Comparison of ENCODE assay signal across 13 cellular contexts in the genomic region with DNA sequence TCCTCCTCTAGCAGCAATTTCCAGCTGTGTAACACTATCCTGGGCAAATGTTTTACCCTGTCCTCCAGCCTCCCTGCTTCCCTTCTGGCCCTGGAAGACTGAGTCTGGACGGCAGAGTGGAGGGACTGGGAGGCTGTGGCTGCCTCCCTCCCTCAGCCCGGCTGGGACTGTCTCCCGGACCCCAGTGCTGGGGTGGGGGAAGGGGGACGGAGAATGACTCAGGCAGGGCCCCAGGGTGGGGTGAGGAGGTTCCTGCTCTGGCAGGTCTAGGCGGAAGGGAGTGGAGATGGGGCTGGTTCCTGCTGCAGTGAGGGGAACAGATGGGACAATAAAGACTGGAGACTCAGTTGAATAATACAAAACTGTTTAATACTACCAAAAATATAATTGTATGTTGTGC. TPM values are rescaled to one million over a fixed set of nuclear protein-coding genes. Genes with fewer than 3 reads are reported as not detected.
A peak's percentile ranks its signal among the peaks of the same experiment; 100 is the strongest.
DNase-seq lines count a peak whose midpoint lies in the region; ATAC-seq and TF ChIP-seq lines count a peak whose summit lies in the region.
"Had no signal": no experiment of that assay in that cellular context is flagged by ENCODE, and none has a peak within 500 bp of the region (broad histone marks: within the 10 kb centered on the region; RNA-seq: fewer than 3 reads in every experiment).

No MANE protein-coding gene starts in this region.

- no peak overlapping the region for H3K9ac ChIP-seq in iPS-15b (ENCODE audit: low read depth, low read length)

- POLR2A ChIA-PET in activated CD4-positive, alpha-beta memory T cell treated with anti-CD3 and anti-CD28 coated beads, Interleukin-2, amount 10 ng/mL, durations not matched to agents 7 days and 5 days (lab: Charles Lee) = interaction anchor here (5.1 to 8.7 kb wide), 2 partner anchors 15 to 99 kb away, joined by 129 to 169 read pairs; a partner anchor contains a TSS
- POLR2A ChIA-PET in activated CD4-positive, alpha-beta memory T cell treated with anti-CD3 and anti-CD28 coated beads for 36 hours (lab: Charles Lee) = no interaction called here
- POLR2A ChIA-PET in WTC11 (lab: Charles Lee) = interaction anchor here (4.6 kb wide), 1 partner anchor 100 kb away, joined by 41 read pairs; a partner anchor contains a TSS

- H3K4me3 Mint-ChIP-seq in activated CD4-positive, alpha-beta memory T cell treated with anti-CD3 and anti-CD28 coated beads, Interleukin-2, amount 10 ng/mL, durations not matched to agents 7 days and 5 days = no peak overlapping the region
- H3K4me3 Mint-ChIP-seq in activated CD4-positive, alpha-beta memory T cell treated with anti-CD3 and anti-CD28 coated beads for 36 hours = no peak overlapping the region
- H3K4me3 Mint-ChIP-seq in WTC11 = peak overlapping the region; percentile 70

- ATAC-seq in WTC11 (no peak), HG02610 (IDR thresholded peaks at IDR 0.05; ENCODE audit: unreplicated experiment) (no peak), HG03159 (IDR thresholded peaks at IDR 0.05; ENCODE audit: unreplicated experiment) (no peak)

- H3K27me3 ChIP-seq in iPS-15b (ENCODE audit: control insufficient read depth, insufficient read depth, low read length) (no peaks in the 10 kb centered on the region), thymus (ENCODE audit: control insufficient read depth, insufficient read depth) (no peaks in the 10 kb centered on the region)
- H3K27me3 ChIP-seq: ovary had no signal

- H3K4me3 ChIP-seq in iPS-15b (ENCODE audit: low read depth, low read length) (peak overlapping the region; percentile 73), thymus (ENCODE audit: low read length) (no peak overlapping the region)

- peaks cover 32% of the 10 kb centered on the region for H3K36me3 ChIP-seq in iPS-15b (ENCODE audit: control insufficient read depth, insufficient read depth, low read length)
- H3K36me3 ChIP-seq in thymus (ENCODE audit: control insufficient read depth, insufficient read depth) = peaks cover 47% of the 10 kb centered on the region
- H3K36me3 ChIP-seq: ovary had no signal

- peaks cover 28% of the 10 kb centered on the region for H3K4me1 Mint-ChIP-seq in activated CD4-positive, alpha-beta memory T cell treated with anti-CD3 and anti-CD28 coated beads, Interleukin-2, amount 10 ng/mL, durations not matched to agents 7 days and 5 days
- peaks cover 17% of the 10 kb centered on the region for H3K4me1 Mint-ChIP-seq in activated CD4-positive, alpha-beta memory T cell treated with anti-CD3 and anti-CD28 coated beads for 36 hours (ENCODE audit: low read depth)
- peaks cover 43% of the 10 kb centered on the region for H3K4me1 Mint-ChIP-seq in WTC11

- no peak for DNase-seq in activated CD4-positive, alpha-beta memory T cell treated with anti-CD3 and anti-CD28 coated beads, Interleukin-2, amount 10 ng/mL, durations not matched to agents 7 days and 5 days
- DNase-seq in activated CD4-positive, alpha-beta memory T cell treated with anti-CD3 and anti-CD28 coated beads for 36 hours = no peak
- no peak for DNase-seq in WTC11 (ENCODE audit: low spot score)
- DNase-seq in effector CD8-positive, alpha-beta T cell (lab: John Stamatoyannopoulos, UW) = no peak
- DNase-seq: activated CD4-positive, alpha-beta T cell treated with anti-CD3 and anti-CD28 coated beads, Interleukin-2, amount 50 U/mL, for 1 hour; hippocampal formation; NCI-H1436 treated with DMSO at 0.1 percent for 48 hours; RPMI8226 had no signal

- no peaks in the 10 kb centered on the region for H3K9me3 Mint-ChIP-seq in activated CD4-positive, alpha-beta memory T cell treated with anti-CD3 and anti-CD28 coated beads, Interleukin-2, amount 10 ng/mL, durations not matched to agents 7 days and 5 days
- no peaks in the 10 kb centered on the region for H3K9me3 Mint-ChIP-seq in activated CD4-positive, alpha-beta memory T cell treated with anti-CD3 and anti-CD28 coated beads for 36 hours
- no peaks in the 10 kb centered on the region for H3K9me3 Mint-ChIP-seq in WTC11

- peak overlapping the region; percentile 35 for H3K27ac Mint-ChIP-seq in activated CD4-positive, alpha-beta memory T cell treated with anti-CD3 and anti-CD28 coated beads, Interleukin-2, amount 10 ng/mL, durations not matched to agents 7 days and 5 days
- H3K27ac Mint-ChIP-seq in activated CD4-positive, alpha-beta memory T cell treated with anti-CD3 and anti-CD28 coated beads for 36 hours = no peak overlapping the region
- peak overlapping the region; percentile 32; the same call in 1 of the 2 replicates for H3K27ac Mint-ChIP-seq in WTC11

- intact Hi-C loops in activated CD4-positive, alpha-beta memory T cell treated with anti-CD3 and anti-CD28 coated beads for 36 hours (cut with micrococcal nuclease) = no loop called here

- no peaks in the 10 kb centered on the region for H3K9me3 ChIP-seq in iPS-15b (ENCODE audit: control insufficient read depth, insufficient read depth, low read length)
- H3K9me3 ChIP-seq in thymus (ENCODE audit: control insufficient read depth) = no peaks in the 10 kb centered on the region
- H3K9me3 ChIP-seq: ovary had no signal

- no peak for TF ChIP-seq CTCF in WTC11 (IDR thresholded peaks at IDR 0.05)

- no peaks in the 10 kb centered on the region for H3K27me3 Mint-ChIP-seq in activated CD4-positive, alpha-beta memory T cell treated with anti-CD3 and anti-CD28 coated beads, Interleukin-2, amount 10 ng/mL, durations not matched to agents 7 days and 5 days
- no peaks in the 10 kb centered on the region for H3K27me3 Mint-ChIP-seq in activated CD4-positive, alpha-beta memory T cell treated with anti-CD3 and anti-CD28 coated beads for 36 hours
- no peaks in the 10 kb centered on the region for H3K27me3 Mint-ChIP-seq in WTC11 (ENCODE audit: low read depth)

- H3K4me1 ChIP-seq in iPS-15b (ENCODE audit: control insufficient read depth, insufficient read depth, low read length) (peaks cover 11% of the 10 kb centered on the region), thymus (ENCODE audit: control insufficient read depth, insufficient read depth, low read length) (peaks cover 9% of the 10 kb centered on the region)

- H3K27ac ChIP-seq in thymus (ENCODE audit: low read depth) = peak overlapping the region; percentile 57

- WGBS in thymus = 86% methylated on average over 5 of the region's 5 CpGs

- CTCF ChIA-PET in activated CD4-positive, alpha-beta memory T cell treated with anti-CD3 and anti-CD28 coated beads, Interleukin-2, amount 10 ng/mL, durations not matched to agents 7 days and 5 days (lab: Charles Lee) = interaction anchor here (1.5 kb wide), 1 partner anchor 232 kb away, joined by 5 read pairs; no protein-coding TSS in a partner anchor
- CTCF ChIA-PET in activated CD4-positive, alpha-beta memory T cell treated with anti-CD3 and anti-CD28 coated beads for 36 hours (lab: Charles Lee) = interaction anchor here (1.3 to 7.7 kb wide), 3 partner anchors 27 to 232 kb away, joined by 5 to 57 read pairs (median 7); a partner anchor contains a TSS
- CTCF ChIA-PET in WTC11 (lab: Charles Lee) = interaction anchor here (0.8 to 4.3 kb wide), 3 partner anchors 28 to 129 kb away, joined by 3 to 61 read pairs (median 15); a partner anchor contains a TSS

- H3K36me3 Mint-ChIP-seq in activated CD4-positive, alpha-beta memory T cell treated with anti-CD3 and anti-CD28 coated beads, Interleukin-2, amount 10 ng/mL, durations not matched to agents 7 days and 5 days (ENCODE audit: low read depth) = peaks cover 44% of the 10 kb centered on the region
- H3K36me3 Mint-ChIP-seq in activated CD4-positive, alpha-beta memory T cell treated with anti-CD3 and anti-CD28 coated beads for 36 hours = peaks cover 23% of the 10 kb centered on the region
- H3K36me3 Mint-ChIP-seq in WTC11 = peaks cover 28% of the 10 kb centered on the region

TF ChIP-seq in WTC11, 78 proteins besides CTCF, POLR2A, EP300 and RAD21:
- TF ChIP-seq SP1 (CRISPR knock-in tag; conservative IDR thresholded peaks at IDR 0.05) = no peak
- no peak for TF ChIP-seq IRF2 (CRISPR knock-in tag; IDR thresholded peaks at IDR 0.05; ENCODE audit: borderline replicate concordance, low read depth)
TF ChIP-seq in WTC11: peak in this region for 0.

RNA-seq across cellular contexts. Expression of a gene that starts 2.1 kb away (rescaled TPM):
- total RNA-seq in activated CD4-positive, alpha-beta memory T cell treated with anti-CD3 and anti-CD28 coated beads, Interleukin-2, amount 10 ng/mL, durations not matched to agents 7 days and 5 days = under 1 TPM; 0.30 to 0.40 TPM
- under 1 TPM in 1 of 2 experiments, not detected in 1; 0.29 TPM for total RNA-seq in activated CD4-positive, alpha-beta memory T cell treated with anti-CD3 and anti-CD28 coated beads for 36 hours
- 15.2 to 19.9 TPM (median 17.5 TPM) in 3 replicates for total RNA-seq in WTC11 (2021)
- 5.2 TPM for polyA plus RNA-seq in thymus

RNA-seq across cellular contexts. Expression of a gene that starts 4.2 kb away (rescaled TPM):
- 10 to 100 TPM; 54.1 to 58.6 TPM for total RNA-seq in activated CD4-positive, alpha-beta memory T cell treated with anti-CD3 and anti-CD28 coated beads, Interleukin-2, amount 10 ng/mL, durations not matched to agents 7 days and 5 days
- 10 to 100 TPM; 52.6 to 52.9 TPM for total RNA-seq in activated CD4-positive, alpha-beta memory T cell treated with anti-CD3 and anti-CD28 coated beads for 36 hours
- 55.3 to 57.7 TPM (median 57.0 TPM) in 3 replicates for total RNA-seq in WTC11 (2021)
- polyA plus RNA-seq in thymus = 48.0 TPM

RNA-seq across cellular contexts. Expression of a gene that starts 8.4 kb away (rescaled TPM):
- 10 to 100 TPM; 34.5 to 36.0 TPM for total RNA-seq in activated CD4-positive, alpha-beta memory T cell treated with anti-CD3 and anti-CD28 coated beads, Interleukin-2, amount 10 ng/mL, durations not matched to agents 7 days and 5 days
- 10 to 100 TPM; 31.5 to 34.1 TPM for total RNA-seq in activated CD4-positive, alpha-beta memory T cell treated with anti-CD3 and anti-CD28 coated beads for 36 hours
- total RNA-seq in WTC11 (2021) = 0.41 to 0.87 TPM (median 0.72 TPM) in 3 replicates
- polyA plus RNA-seq in thymus = 124 TPM

RNA-seq across cellular contexts. Expression of a gene that starts 26.1 kb away (rescaled TPM):
- 10 to 100 TPM; 37.6 to 39.9 TPM for total RNA-seq in activated CD4-positive, alpha-beta memory T cell treated with anti-CD3 and anti-CD28 coated beads, Interleukin-2, amount 10 ng/mL, durations not matched to agents 7 days and 5 days
- 10 to 100 TPM; 50.8 to 53.2 TPM for total RNA-seq in activated CD4-positive, alpha-beta memory T cell treated with anti-CD3 and anti-CD28 coated beads for 36 hours
- total RNA-seq in WTC11 (2021) = 72.2 to 85.4 TPM (median 75.2 TPM) in 3 replicates
- polyA plus RNA-seq in thymus = 44.7 TPM

RNA-seq across cellular contexts. Expression of a gene that starts 26.9 kb away (rescaled TPM):
- 10 to 100 TPM; 30.4 to 31.2 TPM for total RNA-seq in activated CD4-positive, alpha-beta memory T cell treated with anti-CD3 and anti-CD28 coated beads, Interleukin-2, amount 10 ng/mL, durations not matched to agents 7 days and 5 days
- 10 to 100 TPM; 37.5 to 40.1 TPM for total RNA-seq in activated CD4-positive, alpha-beta memory T cell treated with anti-CD3 and anti-CD28 coated beads for 36 hours
- total RNA-seq in WTC11 (2021) = 32.5 to 35.1 TPM (median 33.3 TPM) in 3 replicates
- polyA plus RNA-seq in thymus = 36.6 TPM

Comparison
In these comparisons a context has a peak if more than half of its experiments do, and no peak if none do; other contexts are left out.
1. RNA of a gene that starts 2.1 kb away (total RNA-seq): 15.2 to 19.9 TPM in WTC11; 0.30 to 0.40 TPM in activated CD4-positive, alpha-beta memory T cell treated with anti-CD3 and anti-CD28 coated beads, Interleukin-2, amount 10 ng/mL, durations not matched to agents 7 days and 5 days and 0.29 TPM in activated CD4-positive, alpha-beta memory T cell treated with anti-CD3 and anti-CD28 coated beads for 36 hours; every median in the first group is over 10 times any median in the second.
2. RNA of a gene that starts 8.4 kb away (total RNA-seq): 34.5 to 36.0 TPM in activated CD4-positive, alpha-beta memory T cell treated with anti-CD3 and anti-CD28 coated beads, Interleukin-2, amount 10 ng/mL, durations not matched to agents 7 days and 5 days and 31.5 to 34.1 TPM in activated CD4-positive, alpha-beta memory T cell treated with anti-CD3 and anti-CD28 coated beads for 36 hours; 0.41 to 0.87 TPM in WTC11; every median in the first group is over 10 times any median in the second.